ENCODE assay signal across 19 cellular contexts in the genomic region with DNA sequence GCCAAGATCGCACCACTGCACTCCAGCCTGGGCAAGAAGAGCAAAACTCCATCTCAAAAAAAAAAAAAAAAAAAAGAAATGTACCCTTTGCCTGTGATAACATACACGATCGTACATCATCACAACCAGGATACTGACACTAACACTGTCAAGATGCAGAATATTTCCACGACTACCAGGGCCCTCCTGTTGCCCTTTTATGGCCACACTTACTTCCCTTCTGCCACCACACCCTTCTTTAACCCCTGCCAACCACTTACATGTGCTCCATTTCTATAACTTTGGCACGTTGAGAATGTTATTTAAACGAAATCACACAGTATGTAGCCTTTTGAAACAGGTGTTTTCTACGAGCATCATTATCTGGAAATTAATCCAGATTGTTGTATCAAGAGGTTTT.
DNase-seq lines count a peak whose midpoint lies in the region; FAIRE-seq and TF ChIP-seq lines count a peak whose summit lies in the region.
"Had no signal": no experiment of that assay in that cellular context is flagged by ENCODE, and none has a peak within 500 bp of the region (broad histone marks: within the 10 kb centered on the region; RNA-seq: fewer than 3 reads in every experiment).

No MANE protein-coding gene starts in this region.

- TF ChIP-seq CTCF in HFFc6 (IDR thresholded peaks at IDR 0.05) = no peak
- no peak for TF ChIP-seq CTCF in fibroblast of mammary gland (conservative IDR thresholded peaks at IDR 0.05; ENCODE audit: control insufficient read depth, insufficient read depth, low read depth, low read length)
- no peak for TF ChIP-seq CTCF in RWPE1 (conservative IDR thresholded peaks at IDR 0.05; ENCODE audit: low read depth)

- TF ChIP-seq POLR2A in GM12892 (IDR thresholded peaks at IDR 0.05; ENCODE audit: low read depth, low read length) = no peak

- H3K27ac Mint-ChIP-seq in HFFc6 = no peak overlapping the region; the same call in 1 of the 2 replicates
- H3K27ac Mint-ChIP-seq: CD4-positive, alpha-beta memory T cell; GM23338 had no signal

- no peak for FAIRE-seq in GM12892 (lab: Jason Lieb, UNC)
- FAIRE-seq: GM12878, GM18507, HepG2 had no signal

- H3K4me1 Mint-ChIP-seq in HFFc6 (ENCODE audit: low read depth) = peaks cover 11% of the 10 kb centered on the region
- H3K4me1 Mint-ChIP-seq: CD4-positive, alpha-beta memory T cell had no signal

- DNase-seq in NCI-H1105 treated with DMSO at 0.1 percent for 48 hours (lab: John Stamatoyannopoulos, UW) (peak; percentile 18), NCI-H1105 (lab: John Stamatoyannopoulos, UW) (no peak), HFFc6 (no peak), NCI-H69 (lab: John Stamatoyannopoulos, UW) (peak; percentile 17), fibroblast of mammary gland (ENCODE audit: low read depth) (peak; percentile 15), GM12892 (ENCODE audit: insufficient read length) (no peak), GOT3 (lab: John Stamatoyannopoulos, UW) (no peak), RWPE1 (ENCODE audit: low spot score) (no peak)
- DNase-seq: 8988T; CD4-positive, alpha-beta memory T cell; DMS53; DND-41; EL had no signal

- H3K36me3 Mint-ChIP-seq in HFFc6 (ENCODE audit: low read depth) = peaks cover 23% of the 10 kb centered on the region

- no peak overlapping the region for H3K4me3 ChIP-seq in fibroblast of mammary gland (ENCODE audit: control insufficient read depth, low read depth, low read length)
- H3K4me3 ChIP-seq: BLaER1, GM12878, GM23338 had no signal

- POLR2A ChIA-PET in RWPE1 (lab: Yijun Ruan, JAX; ENCODE audit: low non-redundant PET) = no interaction called here

- peak overlapping the region; percentile 20; the same call in 1 of the 2 replicates for H3K4me3 Mint-ChIP-seq in HFFc6
- H3K4me3 Mint-ChIP-seq: CD14-positive monocyte; CD4-positive, alpha-beta memory T cell; GM23338 had no signal

- CTCF ChIA-PET in RWPE1 (lab: Yijun Ruan, JAX) = no interaction called here

- no peak overlapping the region for H3K27ac ChIP-seq in RWPE1
- H3K27ac ChIP-seq: BLaER1 had no signal

- peaks cover 11% of the 10 kb centered on the region for H3K9me3 Mint-ChIP-seq in HFFc6
- H3K9me3 Mint-ChIP-seq: GM23338 had no signal

- H3K27me3 Mint-ChIP-seq in HFFc6 (ENCODE audit: insufficient read depth) = peaks cover 35% of the 10 kb centered on the region

Comparison
In these comparisons a context has a peak if more than half of its experiments do, and no peak if none do; other contexts are left out.
1. DNase-seq: peak in NCI-H1105 treated with DMSO at 0.1 percent for 48 hours (single experiment), NCI-H69 (single experiment) and fibroblast of mammary gland (single experiment); none in NCI-H1105 (single experiment), HFFc6 (single experiment), GM12892 (single experiment), GOT3 (single experiment) and RWPE1 (single experiment).